ENCODE assay signal across 13 cellular contexts in genomic region chr9:75451045-75451444, GRCh38.
DNase-seq lines count a peak whose midpoint lies in the region; ATAC-seq and TF ChIP-seq lines count a peak whose summit lies in the region.
"Had no signal": no experiment of that assay in that cellular context is flagged by ENCODE, and none has a peak within 500 bp of the region (broad histone marks: within the 10 kb centered on the region; RNA-seq: fewer than 3 reads in every experiment).

No MANE protein-coding gene starts in this region.

- peaks cover 3% of the 10 kb centered on the region for H3K4me1 ChIP-seq in GM23338 (ENCODE audit: insufficient read depth)
- peaks cover 37% of the 10 kb centered on the region for H3K4me1 ChIP-seq in SJSA1 (replicated peaks)
- H3K4me1 ChIP-seq in esophagus squamous epithelium: peaks cover 0 to 13% (median 0%) of the 10 kb centered on the region in 3 donors
- peaks cover 7% of the 10 kb centered on the region for H3K4me1 ChIP-seq in parathyroid adenoma
- H3K4me1 ChIP-seq in right atrium auricular region: peaks cover 0 to 30% of the 10 kb centered on the region in 2 donors

- POLR2A ChIA-PET in GM10248 (lab: Yijun Ruan, JAX): no interaction called here

- no peaks in the 10 kb centered on the region for H3K79me2 ChIP-seq in GM23338 (replicated peaks; ENCODE audit: insufficient read depth)
- no peaks in the 10 kb centered on the region for H3K79me2 ChIP-seq in parathyroid adenoma

- TF ChIP-seq POLR2A in esophagus squamous epithelium (IDR thresholded peaks at IDR 0.05): no peak

- peaks cover 9% of the 10 kb centered on the region; the same call in 1 of the 3 replicates for H3K36me3 Mint-ChIP-seq in GM23338 (ENCODE audit: low read depth)
- H3K36me3 Mint-ChIP-seq: CD4-positive, CD25-positive, alpha-beta regulatory T cell had no signal

- H3K9me3 Mint-ChIP-seq in GM23338: peaks cover 6% of the 10 kb centered on the region; the same call in 2 of the 3 replicates

- H3K4me3 ChIP-seq in GM23338 (no peak overlapping the region), SJSA1 (no peak overlapping the region), esophagus squamous epithelium (no peak overlapping the region), parathyroid adenoma (ENCODE audit: low read depth, low read length) (no peak overlapping the region), right atrium auricular region (no peak overlapping the region)

- peak overlapping the region; percentile 63 for H2AFZ ChIP-seq in GM23338
- H2AFZ ChIP-seq in parathyroid adenoma: peak overlapping the region; percentile 9

- CTCF ChIA-PET in GM10248 (lab: Yijun Ruan, JAX): interaction anchor here (2.1 kb wide), 1 partner anchor 13 kb away, joined by 5 read pairs; no protein-coding TSS in a partner anchor

- no peak for DNase-seq in GM23338 (ENCODE audit: low spot score)
- peak; percentile 50 to 58 for DNase-seq in SJSA1 (ENCODE audit: low read depth in 1 of 2, low spot score in 2 of 2)
- no peak for DNase-seq in esophagus squamous epithelium (lab: John Stamatoyannopoulos, UW)
- DNase-seq in RKO (ENCODE audit: low spot score): no peak
- DNase-seq in GM10248 (ENCODE audit: extremely low spot score): no peak
- no peak for DNase-seq in NCI-H69 (lab: John Stamatoyannopoulos, UW)
- no peak for DNase-seq in right atrium auricular region (ENCODE audit: low spot score)
- DNase-seq: CD4-positive, CD25-positive, alpha-beta regulatory T cell; NCI-H1694 treated with DMSO at 0.1 percent for 48 hours; NCI-H446; NCI-H774 had no signal

- no peak overlapping the region for H3K9ac ChIP-seq in parathyroid adenoma

- no peak overlapping the region for H3K27ac Mint-ChIP-seq in GM23338
- H3K27ac Mint-ChIP-seq: CD4-positive, CD25-positive, alpha-beta regulatory T cell had no signal

- H4K20me1 ChIP-seq in GM23338 (replicated peaks; ENCODE audit: insufficient read depth): no peaks in the 10 kb centered on the region

- intact Hi-C loops in esophagus squamous epithelium (cut with DNase I): no loop called here

- H3K27me3 Mint-ChIP-seq in GM23338 (ENCODE audit: insufficient read depth, low read depth, poor library complexity): no peaks in the 10 kb centered on the region
- H3K27me3 Mint-ChIP-seq: CD4-positive, CD25-positive, alpha-beta regulatory T cell had no signal

- H3K27me3 ChIP-seq in GM23338 (ENCODE audit: insufficient read depth): no peaks in the 10 kb centered on the region
- H3K27me3 ChIP-seq in SJSA1 (replicated peaks): no peaks in the 10 kb centered on the region
- no peaks in the 10 kb centered on the region for H3K27me3 ChIP-seq in esophagus squamous epithelium
- H3K27me3 ChIP-seq in parathyroid adenoma (ENCODE audit: control insufficient read depth, insufficient read depth, low read length): no peaks in the 10 kb centered on the region
- no peaks in the 10 kb centered on the region for H3K27me3 ChIP-seq in right atrium auricular region

- H3K9me3 ChIP-seq in SJSA1 (replicated peaks) (no peaks in the 10 kb centered on the region), esophagus squamous epithelium (no peaks in the 10 kb centered on the region), parathyroid adenoma (ENCODE audit: control insufficient read depth, low read length) (no peaks in the 10 kb centered on the region), right atrium auricular region (no peaks in the 10 kb centered on the region)

- H3K4me1 Mint-ChIP-seq in GM23338: peaks cover 21% of the 10 kb centered on the region
- H3K4me1 Mint-ChIP-seq: CD4-positive, CD25-positive, alpha-beta regulatory T cell had no signal

- ATAC-seq in GM23338: no peak
- ATAC-seq: SK-N-SH treated with all-trans-retinoic acid at 6 μM for 48 hours had no signal

- H3K4me3 Mint-ChIP-seq in GM23338: no peak overlapping the region
- H3K4me3 Mint-ChIP-seq: CD4-positive, CD25-positive, alpha-beta regulatory T cell had no signal

- no peaks in the 10 kb centered on the region for H3F3A ChIP-seq in GM23338 (replicated peaks; ENCODE audit: low read depth)

- TF ChIP-seq CTCF in GM23338 (conservative IDR thresholded peaks at IDR 0.05; ENCODE audit: low read depth in 2 of 2) (no peak), esophagus squamous epithelium (IDR thresholded peaks at IDR 0.05) (no peak), parathyroid adenoma (IDR thresholded peaks at IDR 0.05) (no peak), GM10248 (IDR thresholded peaks at IDR 0.05; ENCODE audit: control extremely low read depth, extremely low read depth, low read depth, missing control alignments) (no peak), right atrium auricular region (IDR thresholded peaks at IDR 0.05) (no peak)

- peaks cover 19% of the 10 kb centered on the region for H3K9me2 ChIP-seq in GM23338 (ENCODE audit: insufficient read depth)

- no peaks in the 10 kb centered on the region for H3K36me3 ChIP-seq in GM23338 (ENCODE audit: insufficient read depth)
- H3K36me3 ChIP-seq in SJSA1: no peaks in the 10 kb centered on the region
- H3K36me3 ChIP-seq in esophagus squamous epithelium: no peaks in the 10 kb centered on the region
- no peaks in the 10 kb centered on the region for H3K36me3 ChIP-seq in parathyroid adenoma (ENCODE audit: control insufficient read depth, insufficient read depth, low read length)
- H3K36me3 ChIP-seq in right atrium auricular region: no peaks in the 10 kb centered on the region

- H3K27ac ChIP-seq in GM23338 (ENCODE audit: low read depth) (no peak overlapping the region; the same call in 1 of the 2 replicates), SJSA1 (0 out of 2 replicates have a peak overlapping the region, but pooled peaks have one; percentile 35), esophagus squamous epithelium (peak overlapping the region in 3 of 4 donors; percentile 1 to 37 (median 19)), parathyroid adenoma (no peak overlapping the region), right atrium auricular region (no peak overlapping the region)

- 26 to 30% methylated on average over 4 of the region's 4 CpGs for WGBS in esophagus squamous epithelium, 2 donors

- no peak overlapping the region for H3K4me2 ChIP-seq in GM23338
- H3K4me2 ChIP-seq in parathyroid adenoma (ENCODE audit: low read length): no peak overlapping the region

TF ChIP-seq in GM23338, 12 proteins besides CTCF, POLR2A, EP300 and RAD21 (continues in another document):
- no peak for TF ChIP-seq STAT1 (IDR thresholded peaks at IDR 0.05; ENCODE audit: unreplicated experiment)
- TF ChIP-seq, protein P1, sequence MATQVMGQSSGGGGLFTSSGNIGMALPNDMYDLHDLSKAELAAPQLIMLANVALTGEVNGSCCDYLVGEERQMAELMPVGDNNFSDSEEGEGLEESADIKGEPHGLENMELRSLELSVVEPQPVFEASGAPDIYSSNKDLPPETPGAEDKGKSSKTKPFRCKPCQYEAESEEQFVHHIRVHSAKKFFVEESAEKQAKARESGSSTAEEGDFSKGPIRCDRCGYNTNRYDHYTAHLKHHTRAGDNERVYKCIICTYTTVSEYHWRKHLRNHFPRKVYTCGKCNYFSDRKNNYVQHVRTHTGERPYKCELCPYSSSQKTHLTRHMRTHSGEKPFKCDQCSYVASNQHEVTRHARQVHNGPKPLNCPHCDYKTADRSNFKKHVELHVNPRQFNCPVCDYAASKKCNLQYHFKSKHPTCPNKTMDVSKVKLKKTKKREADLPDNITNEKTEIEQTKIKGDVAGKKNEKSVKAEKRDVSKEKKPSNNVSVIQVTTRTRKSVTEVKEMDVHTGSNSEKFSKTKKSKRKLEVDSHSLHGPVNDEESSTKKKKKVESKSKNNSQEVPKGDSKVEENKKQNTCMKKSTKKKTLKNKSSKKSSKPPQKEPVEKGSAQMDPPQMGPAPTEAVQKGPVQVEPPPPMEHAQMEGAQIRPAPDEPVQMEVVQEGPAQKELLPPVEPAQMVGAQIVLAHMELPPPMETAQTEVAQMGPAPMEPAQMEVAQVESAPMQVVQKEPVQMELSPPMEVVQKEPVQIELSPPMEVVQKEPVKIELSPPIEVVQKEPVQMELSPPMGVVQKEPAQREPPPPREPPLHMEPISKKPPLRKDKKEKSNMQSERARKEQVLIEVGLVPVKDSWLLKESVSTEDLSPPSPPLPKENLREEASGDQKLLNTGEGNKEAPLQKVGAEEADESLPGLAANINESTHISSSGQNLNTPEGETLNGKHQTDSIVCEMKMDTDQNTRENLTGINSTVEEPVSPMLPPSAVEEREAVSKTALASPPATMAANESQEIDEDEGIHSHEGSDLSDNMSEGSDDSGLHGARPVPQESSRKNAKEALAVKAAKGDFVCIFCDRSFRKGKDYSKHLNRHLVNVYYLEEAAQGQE (IDR thresholded peaks at IDR 0.05; ENCODE audit: unreplicated experiment): no peak
- TF ChIP-seq EZH2 (IDR thresholded peaks at IDR 0.05; ENCODE audit: low read depth, unreplicated experiment): no peak
- TF ChIP-seq ZNF114 (CRISPR knock-in tag; IDR thresholded peaks at IDR 0.05): no peak
- TF ChIP-seq, protein P2, sequence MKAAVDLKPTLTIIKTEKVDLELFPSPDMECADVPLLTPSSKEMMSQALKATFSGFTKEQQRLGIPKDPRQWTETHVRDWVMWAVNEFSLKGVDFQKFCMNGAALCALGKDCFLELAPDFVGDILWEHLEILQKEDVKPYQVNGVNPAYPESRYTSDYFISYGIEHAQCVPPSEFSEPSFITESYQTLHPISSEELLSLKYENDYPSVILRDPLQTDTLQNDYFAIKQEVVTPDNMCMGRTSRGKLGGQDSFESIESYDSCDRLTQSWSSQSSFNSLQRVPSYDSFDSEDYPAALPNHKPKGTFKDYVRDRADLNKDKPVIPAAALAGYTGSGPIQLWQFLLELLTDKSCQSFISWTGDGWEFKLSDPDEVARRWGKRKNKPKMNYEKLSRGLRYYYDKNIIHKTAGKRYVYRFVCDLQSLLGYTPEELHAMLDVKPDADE (IDR thresholded peaks at IDR 0.05): no peak
- TF ChIP-seq EZH2phosphoT487 (IDR thresholded peaks at IDR 0.05; ENCODE audit: unreplicated experiment): no peak

Comparison
In these comparisons a context has a peak if more than half of its experiments do, and no peak if none do; other contexts are left out.
1. DNase-seq: peak in SJSA1 (2 of 2); none in GM23338 (single experiment), esophagus squamous epithelium (single experiment), RKO (single experiment), GM10248 (single experiment), NCI-H69 (single experiment) and right atrium auricular region (single experiment).
2. H3K27ac ChIP-seq: peak in SJSA1 (single experiment) and esophagus squamous epithelium (3 of 4); none in GM23338 (single experiment), parathyroid adenoma (single experiment) and right atrium auricular region (0 of 2).